9 cellular contexts compared by ENCODE assay signal in genomic region chr5:142432369-142432863, GRCh38.
A peak's percentile ranks its signal among the peaks of the same experiment; 100 is the strongest.
DNase-seq lines count a peak whose midpoint lies in the region; ATAC-seq and TF ChIP-seq lines count a peak whose summit lies in the region.
"Had no signal": no experiment of that assay in that cellular context is flagged by ENCODE, and none has a peak within 500 bp of the region (broad histone marks: within the 10 kb centered on the region; RNA-seq: fewer than 3 reads in every experiment).

No MANE protein-coding gene starts in this region.

- H3K9me3 ChIP-seq in MM.1S (replicated peaks; ENCODE audit: insufficient read depth, low read length): no peaks in the 10 kb centered on the region

- no peaks in the 10 kb centered on the region for H3F3A ChIP-seq in MM.1S (ENCODE audit: insufficient read depth, low read length)

- intact Hi-C loops in activated CD8-positive, alpha-beta T cell treated with anti-CD3 and anti-CD28 coated beads for 36 hours (cut with micrococcal nuclease): no loop called here

- peak; percentile 63 for DNase-seq in activated CD8-positive, alpha-beta T cell treated with anti-CD3 and anti-CD28 coated beads for 36 hours
- DNase-seq in natural killer cell treated with Interleukin-12 subunit alpha and Interleukin-12 subunit beta and Interleukin-15 and Interleukin-18, amount 100 ng/mL, for 72 hours (ENCODE audit: low spot score): no peak
- DNase-seq in LoVo (ENCODE audit: low spot score): no peak
- DNase-seq in MM.1S: no peak
- no peak for DNase-seq in globus pallidus (ENCODE audit: low spot score)
- DNase-seq in glutamatergic neuron: no peak

- H3K4me1 Mint-ChIP-seq in activated CD8-positive, alpha-beta T cell treated with anti-CD3 and anti-CD28 coated beads for 36 hours (ENCODE audit: low read depth): peaks cover 29% of the 10 kb centered on the region
- H3K4me1 Mint-ChIP-seq in natural killer cell treated with Interleukin-12 subunit alpha and Interleukin-12 subunit beta and Interleukin-15 and Interleukin-18, amount 100 ng/mL, for 72 hours (ENCODE audit: low read depth in 2 of 2): peaks cover 25 to 43% of the 10 kb centered on the region in 2 donors
- no peaks in the 10 kb centered on the region for H3K4me1 Mint-ChIP-seq in glutamatergic neuron (ENCODE audit: low read depth, unreplicated experiment)

- no peak overlapping the region for H3K27ac ChIP-seq in MM.1S (ENCODE audit: low read length)

- H3K4me2 ChIP-seq in MM.1S (ENCODE audit: low read depth, low read length): no peak overlapping the region

- H3K4me3 ChIP-seq in MM.1S (ENCODE audit: low read length): no peak overlapping the region
- H3K4me3 ChIP-seq: skin epidermis had no signal

- POLR2A ChIA-PET in activated CD8-positive, alpha-beta T cell treated with anti-CD3 and anti-CD28 coated beads for 36 hours (lab: Charles Lee): interaction anchor here (0.6 to 1.8 kb wide), 3 partner anchors 10 to 407 kb away, joined by 3 to 6 read pairs (median 4); no protein-coding TSS in a partner anchor

- ATAC-seq in GM19372 (IDR thresholded peaks at IDR 0.05; ENCODE audit: low read depth, unreplicated experiment): peak; percentile 53
- ATAC-seq in HG03196 (IDR thresholded peaks at IDR 0.05; ENCODE audit: unreplicated experiment): peak; percentile 50
- ATAC-seq in activated CD8-positive, alpha-beta T cell treated with anti-CD3 and anti-CD28 coated beads for 36 hours: peak; percentile 81
- ATAC-seq in natural killer cell treated with Interleukin-12 subunit alpha and Interleukin-12 subunit beta and Interleukin-15 and Interleukin-18, amount 100 ng/mL, for 72 hours: peak; percentile 77 to 82

- no peak for TF ChIP-seq CTCF in activated CD8-positive, alpha-beta T cell treated with anti-CD3 and anti-CD28 coated beads for 36 hours (IDR thresholded peaks at IDR 0.05)
- TF ChIP-seq CTCF in MM.1S (IDR thresholded peaks at IDR 0.05; ENCODE audit: low read length) (no peak), glutamatergic neuron (IDR thresholded peaks at IDR 0.05; ENCODE audit: partially characterized antibody, unreplicated experiment) (no peak)

- no peaks in the 10 kb centered on the region for H3K27me3 Mint-ChIP-seq in activated CD8-positive, alpha-beta T cell treated with anti-CD3 and anti-CD28 coated beads for 36 hours
- no peaks in the 10 kb centered on the region for H3K27me3 Mint-ChIP-seq in natural killer cell treated with Interleukin-12 subunit alpha and Interleukin-12 subunit beta and Interleukin-15 and Interleukin-18, amount 100 ng/mL, for 72 hours
- peaks cover 4% of the 10 kb centered on the region for H3K27me3 Mint-ChIP-seq in glutamatergic neuron (ENCODE audit: unreplicated experiment)

- H4K20me1 ChIP-seq in MM.1S (ENCODE audit: insufficient read depth, low read length): no peaks in the 10 kb centered on the region

- H3K79me2 ChIP-seq in MM.1S (ENCODE audit: low read length): no peaks in the 10 kb centered on the region

- H3K27ac Mint-ChIP-seq in activated CD8-positive, alpha-beta T cell treated with anti-CD3 and anti-CD28 coated beads for 36 hours: peak overlapping the region; percentile 90
- H3K27ac Mint-ChIP-seq in natural killer cell treated with Interleukin-12 subunit alpha and Interleukin-12 subunit beta and Interleukin-15 and Interleukin-18, amount 100 ng/mL, for 72 hours: peak overlapping the region; percentile 81 to 93
- no peak overlapping the region for H3K27ac Mint-ChIP-seq in glutamatergic neuron (ENCODE audit: unreplicated experiment)

- H2AFZ ChIP-seq in MM.1S (ENCODE audit: low read length): no peak overlapping the region

- H3K27me3 ChIP-seq in MM.1S (replicated peaks; ENCODE audit: insufficient read depth, low read length): no peaks in the 10 kb centered on the region

- no peaks in the 10 kb centered on the region for H3K9me2 ChIP-seq in MM.1S (replicated peaks; ENCODE audit: insufficient read depth, low read length)

- H3K9me3 Mint-ChIP-seq in activated CD8-positive, alpha-beta T cell treated with anti-CD3 and anti-CD28 coated beads for 36 hours: no peaks in the 10 kb centered on the region
- no peaks in the 10 kb centered on the region for H3K9me3 Mint-ChIP-seq in natural killer cell treated with Interleukin-12 subunit alpha and Interleukin-12 subunit beta and Interleukin-15 and Interleukin-18, amount 100 ng/mL, for 72 hours
- no peaks in the 10 kb centered on the region for H3K9me3 Mint-ChIP-seq in glutamatergic neuron (ENCODE audit: unreplicated experiment)

- no peaks in the 10 kb centered on the region for H3K36me3 ChIP-seq in MM.1S (replicated peaks; ENCODE audit: insufficient read depth, low read length)

- no peak overlapping the region for H3K9ac ChIP-seq in MM.1S (ENCODE audit: low read length)

- H3K36me3 Mint-ChIP-seq in activated CD8-positive, alpha-beta T cell treated with anti-CD3 and anti-CD28 coated beads for 36 hours (ENCODE audit: low read depth): no peaks in the 10 kb centered on the region
- no peaks in the 10 kb centered on the region for H3K36me3 Mint-ChIP-seq in natural killer cell treated with Interleukin-12 subunit alpha and Interleukin-12 subunit beta and Interleukin-15 and Interleukin-18, amount 100 ng/mL, for 72 hours
- peaks cover 5% of the 10 kb centered on the region for H3K36me3 Mint-ChIP-seq in glutamatergic neuron (ENCODE audit: unreplicated experiment)

- no peaks in the 10 kb centered on the region for H3K4me1 ChIP-seq in MM.1S (ENCODE audit: low read length)

- CTCF ChIA-PET in activated CD8-positive, alpha-beta T cell treated with anti-CD3 and anti-CD28 coated beads for 36 hours (lab: Charles Lee): interaction anchor here (1.5 kb wide), 1 partner anchor 10 kb away, joined by 5 read pairs; no protein-coding TSS in a partner anchor

- H3K4me3 Mint-ChIP-seq in activated CD8-positive, alpha-beta T cell treated with anti-CD3 and anti-CD28 coated beads for 36 hours: peak overlapping the region; percentile 59
- peak overlapping the region; percentile 61 for H3K4me3 Mint-ChIP-seq in natural killer cell treated with Interleukin-12 subunit alpha and Interleukin-12 subunit beta and Interleukin-15 and Interleukin-18, amount 100 ng/mL, for 72 hours
- H3K4me3 Mint-ChIP-seq in glutamatergic neuron (ENCODE audit: unreplicated experiment): no peak overlapping the region
